1 cellular context compared by ENCODE assay signal in genomic region chr17:48236681-48237134, GRCh38.
TF ChIP-seq lines count a peak whose summit lies in the region.

No MANE protein-coding gene starts in this region.

TF ChIP-seq in HCT116, 20 proteins besides CTCF, POLR2A, EP300 and RAD21 (continued from another document):
- TF ChIP-seq FOSL1 (IDR thresholded peaks at IDR 0.05; ENCODE audit: low read depth), result peak; percentile 86
- no peak; the same call in 1 of the 2 replicates for TF ChIP-seq SRF (IDR thresholded peaks at IDR 0.05; ENCODE audit: low read depth)
- TF ChIP-seq JUND (IDR thresholded peaks at IDR 0.05), result peak; percentile 81
- TF ChIP-seq EGR1 (IDR thresholded peaks at IDR 0.05; ENCODE audit: low read depth), result no peak
- no peak; the same call in 1 of the 2 replicates for TF ChIP-seq POLR2AphosphoS5 (IDR thresholded peaks at IDR 0.05; ENCODE audit: low read depth, low read length)
- TF ChIP-seq EZH2phosphoT487 (IDR thresholded peaks at IDR 0.05; ENCODE audit: borderline replicate concordance), result no peak
- TF ChIP-seq SP1 (IDR thresholded peaks at IDR 0.05; ENCODE audit: low read depth), result peak; percentile 90
- TF ChIP-seq CEBPB (IDR thresholded peaks at IDR 0.05; ENCODE audit: low read depth), result peak; percentile 72; the same call in 1 of the 2 replicates
- TF ChIP-seq EZH2 (IDR thresholded peaks at IDR 0.05), result no peak
- no peak for TF ChIP-seq ZFX (IDR thresholded peaks at IDR 0.05)
- TF ChIP-seq, protein P1, sequence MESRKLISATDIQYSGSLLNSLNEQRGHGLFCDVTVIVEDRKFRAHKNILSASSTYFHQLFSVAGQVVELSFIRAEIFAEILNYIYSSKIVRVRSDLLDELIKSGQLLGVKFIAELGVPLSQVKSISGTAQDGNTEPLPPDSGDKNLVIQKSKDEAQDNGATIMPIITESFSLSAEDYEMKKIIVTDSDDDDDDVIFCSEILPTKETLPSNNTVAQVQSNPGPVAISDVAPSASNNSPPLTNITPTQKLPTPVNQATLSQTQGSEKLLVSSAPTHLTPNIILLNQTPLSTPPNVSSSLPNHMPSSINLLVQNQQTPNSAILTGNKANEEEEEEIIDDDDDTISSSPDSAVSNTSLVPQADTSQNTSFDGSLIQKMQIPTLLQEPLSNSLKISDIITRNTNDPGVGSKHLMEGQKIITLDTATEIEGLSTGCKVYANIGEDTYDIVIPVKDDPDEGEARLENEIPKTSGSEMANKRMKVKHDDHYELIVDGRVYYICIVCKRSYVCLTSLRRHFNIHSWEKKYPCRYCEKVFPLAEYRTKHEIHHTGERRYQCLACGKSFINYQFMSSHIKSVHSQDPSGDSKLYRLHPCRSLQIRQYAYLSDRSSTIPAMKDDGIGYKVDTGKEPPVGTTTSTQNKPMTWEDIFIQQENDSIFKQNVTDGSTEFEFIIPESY (IDR thresholded peaks at IDR 0.05; ENCODE audit: extremely low read depth, insufficient replicate concordance, low read length), result no peak
- TF ChIP-seq ELF1 (IDR thresholded peaks at IDR 0.05; ENCODE audit: borderline replicate concordance, low read depth), result no peak
